Comparison of ENCODE assay signal across 11 cellular contexts in the genomic region with DNA sequence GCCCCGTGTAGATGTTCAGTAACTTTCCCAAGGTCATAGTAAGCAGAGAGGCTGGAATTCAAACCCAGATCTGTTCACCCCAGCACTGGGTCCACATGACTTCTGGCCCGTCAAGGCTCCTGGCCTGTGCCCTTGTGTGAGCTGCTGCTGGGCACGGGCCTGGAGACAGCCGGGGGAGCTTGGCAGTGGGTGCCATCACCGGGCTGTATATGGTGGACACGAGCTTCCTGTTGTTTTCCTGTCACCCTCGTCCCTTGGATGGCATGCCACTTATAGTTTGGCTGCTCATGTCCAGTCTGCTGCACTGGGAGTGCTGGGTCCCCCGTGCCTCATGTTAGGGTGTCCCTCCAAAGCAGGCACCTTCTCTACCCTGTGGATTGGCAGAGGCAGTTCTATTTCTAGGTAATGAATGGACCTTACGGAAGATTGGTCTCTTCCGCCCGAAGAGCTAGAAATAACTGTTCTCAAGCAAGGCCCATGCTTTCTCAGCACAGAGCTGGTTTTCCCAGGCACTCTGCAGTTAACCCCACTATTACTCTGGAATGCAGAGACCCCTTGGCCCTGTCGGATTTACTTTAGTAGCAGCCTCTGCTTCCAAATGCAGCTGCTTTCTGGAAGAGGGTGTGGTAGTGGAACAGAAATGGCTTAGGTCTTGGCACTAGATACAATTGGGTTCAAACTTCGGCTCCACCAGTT. TPM values are rescaled to one million over a fixed set of nuclear protein-coding genes. Genes with fewer than 3 reads are reported as not detected.
DNase-seq lines count a peak whose midpoint lies in the region; ATAC-seq, FAIRE-seq and TF ChIP-seq lines count a peak whose summit lies in the region.
"Had no signal": no experiment of that assay in that cellular context is flagged by ENCODE, and none has a peak within 500 bp of the region (broad histone marks: within the 10 kb centered on the region; RNA-seq: fewer than 3 reads in every experiment).

No MANE protein-coding gene starts in this region.

- POLR2A ChIA-PET in activated CD4-positive, alpha-beta T cell treated with anti-CD3 and anti-CD28 coated beads, Interleukin-2, amount 10 ng/mL, durations not matched to agents 7 days and 5 days (lab: Charles Lee) = no interaction called here
- POLR2A ChIA-PET in activated CD4-positive, alpha-beta T cell treated with anti-CD3 and anti-CD28 coated beads for 36 hours (lab: Charles Lee) = no interaction called here

- no peak for ATAC-seq in activated CD4-positive, alpha-beta T cell treated with anti-CD3 and anti-CD28 coated beads for 36 hours
- ATAC-seq in lung (ENCODE audit: insufficient read depth, low FRiP score) = no peak
- ATAC-seq in stimulated activated memory B cell treated with anti-CD40 and anti-IgM and Interleukin-4, amounts not matched to agents 10 μg/mL and 1 μg/mL and 100 μg/mL, for 72 hours = no peak
- no peak for ATAC-seq in HG02938 (IDR thresholded peaks at IDR 0.05; ENCODE audit: unreplicated experiment)
- ATAC-seq: A549 had no signal

- H4K20me1 ChIP-seq in astrocyte (ENCODE audit: insufficient read depth, low read length) = peaks cover 92% of the 10 kb centered on the region

- no peak for DNase-seq in activated CD4-positive, alpha-beta T cell treated with anti-CD3 and anti-CD28 coated beads, Interleukin-2, amount 10 ng/mL, durations not matched to agents 7 days and 5 days
- DNase-seq in activated CD4-positive, alpha-beta T cell treated with anti-CD3 and anti-CD28 coated beads for 36 hours = no peak
- DNase-seq in astrocyte (ENCODE audit: low read depth) (no peak), lung (ENCODE audit: low spot score) (no peak), NCI-H1694 (lab: John Stamatoyannopoulos, UW) (no peak)
- no peak for DNase-seq in activated effector memory CD4-positive, alpha-beta T cell treated with Interleukin-2 at 50 U/mL for 16 hours

- no peaks in the 10 kb centered on the region for H3K27me3 Mint-ChIP-seq in activated CD4-positive, alpha-beta T cell treated with anti-CD3 and anti-CD28 coated beads, Interleukin-2, amount 10 ng/mL, durations not matched to agents 7 days and 5 days
- no peaks in the 10 kb centered on the region for H3K27me3 Mint-ChIP-seq in activated CD4-positive, alpha-beta T cell treated with anti-CD3 and anti-CD28 coated beads for 36 hours
- H3K27me3 Mint-ChIP-seq in astrocyte (ENCODE audit: low read depth, unreplicated experiment) = no peaks in the 10 kb centered on the region
- H3K27me3 Mint-ChIP-seq in stimulated activated memory B cell treated with anti-CD40 and anti-IgM and Interleukin-4, amounts not matched to agents 10 μg/mL and 1 μg/mL and 100 μg/mL, for 72 hours = no peaks in the 10 kb centered on the region

- H3K27ac Mint-ChIP-seq in activated CD4-positive, alpha-beta T cell treated with anti-CD3 and anti-CD28 coated beads, Interleukin-2, amount 10 ng/mL, durations not matched to agents 7 days and 5 days = peak overlapping the region; percentile 27
- H3K27ac Mint-ChIP-seq in activated CD4-positive, alpha-beta T cell treated with anti-CD3 and anti-CD28 coated beads for 36 hours = no peak overlapping the region
- H3K27ac Mint-ChIP-seq in astrocyte (ENCODE audit: unreplicated experiment) = peak overlapping the region; percentile 98
- H3K27ac Mint-ChIP-seq in stimulated activated memory B cell treated with anti-CD40 and anti-IgM and Interleukin-4, amounts not matched to agents 10 μg/mL and 1 μg/mL and 100 μg/mL, for 72 hours = peak overlapping the region; percentile 6

- H3K36me3 ChIP-seq in astrocyte (ENCODE audit: insufficient read depth, low read length) (no peaks in the 10 kb centered on the region), lung (ENCODE audit: control insufficient read depth in 2 of 2, insufficient read depth in 2 of 2, low read length in 2 of 2) (peaks cover 0 to 1% of the 10 kb centered on the region in 2 donors)

- H3K4me3 Mint-ChIP-seq in activated CD4-positive, alpha-beta T cell treated with anti-CD3 and anti-CD28 coated beads, Interleukin-2, amount 10 ng/mL, durations not matched to agents 7 days and 5 days = no peak overlapping the region
- H3K4me3 Mint-ChIP-seq in activated CD4-positive, alpha-beta T cell treated with anti-CD3 and anti-CD28 coated beads for 36 hours = no peak overlapping the region
- no peak overlapping the region for H3K4me3 Mint-ChIP-seq in astrocyte (ENCODE audit: unreplicated experiment)
- H3K4me3 Mint-ChIP-seq in stimulated activated memory B cell treated with anti-CD40 and anti-IgM and Interleukin-4, amounts not matched to agents 10 μg/mL and 1 μg/mL and 100 μg/mL, for 72 hours = no peak overlapping the region
- H3K4me3 Mint-ChIP-seq: mesothelial cell of epicardium had no signal

- H3K9ac ChIP-seq in astrocyte (ENCODE audit: low read length) = peak overlapping the region; percentile 10

- 64 to 73% methylated on average over 13 of the region's 13 CpGs for WGBS in lung, 2 donors

- H3K27ac ChIP-seq in astrocyte (ENCODE audit: low read depth, low read length) (peak overlapping the region; percentile 33), lung (ENCODE audit: low read depth in 1 of 2, low read length in 1 of 2) (peak overlapping the region; percentile 43)
- H3K27ac ChIP-seq: A549, VCaP had no signal

- peaks cover 2% of the 10 kb centered on the region for H3K9me3 Mint-ChIP-seq in activated CD4-positive, alpha-beta T cell treated with anti-CD3 and anti-CD28 coated beads, Interleukin-2, amount 10 ng/mL, durations not matched to agents 7 days and 5 days
- no peaks in the 10 kb centered on the region for H3K9me3 Mint-ChIP-seq in activated CD4-positive, alpha-beta T cell treated with anti-CD3 and anti-CD28 coated beads for 36 hours (ENCODE audit: low read depth)
- no peaks in the 10 kb centered on the region for H3K9me3 Mint-ChIP-seq in astrocyte (ENCODE audit: unreplicated experiment)
- H3K9me3 Mint-ChIP-seq in stimulated activated memory B cell treated with anti-CD40 and anti-IgM and Interleukin-4, amounts not matched to agents 10 μg/mL and 1 μg/mL and 100 μg/mL, for 72 hours = no peaks in the 10 kb centered on the region
- H3K9me3 Mint-ChIP-seq: mesothelial cell of epicardium had no signal

- H3K4me3 ChIP-seq in astrocyte (ENCODE audit: insufficient read depth, low read depth, low read length) (no peak overlapping the region), lung (no peak overlapping the region)
- H3K4me3 ChIP-seq: A549 had no signal

- H3K27me3 ChIP-seq in astrocyte (ENCODE audit: insufficient read depth, low read length) (no peaks in the 10 kb centered on the region), lung (ENCODE audit: control insufficient read depth, insufficient read depth) (no peaks in the 10 kb centered on the region)

- no peak overlapping the region for H2AFZ ChIP-seq in astrocyte (ENCODE audit: low read depth, low read length)

- CTCF ChIA-PET in activated CD4-positive, alpha-beta T cell treated with anti-CD3 and anti-CD28 coated beads, Interleukin-2, amount 10 ng/mL, durations not matched to agents 7 days and 5 days (lab: Charles Lee) = interaction anchor here (0.6 to 2.0 kb wide), 11 partner anchors 12 to 177 kb away, joined by 3 to 7 read pairs (median 4); no protein-coding TSS in a partner anchor
- CTCF ChIA-PET in activated CD4-positive, alpha-beta T cell treated with anti-CD3 and anti-CD28 coated beads for 36 hours (lab: Charles Lee) = interaction anchor here (0.5 to 1.2 kb wide), 3 partner anchors 29 to 233 kb away, joined by 3 to 7 read pairs (median 5); a partner anchor contains a TSS

- intact Hi-C loops in activated CD4-positive, alpha-beta T cell treated with anti-CD3 and anti-CD28 coated beads for 36 hours (cut with DNase I, micrococcal nuclease) = loop anchor here in 1 of 2 experiments (10.0 kb wide), 1 partner anchor 156 kb away; no protein-coding TSS in a partner anchor

- H3K79me2 ChIP-seq in astrocyte (ENCODE audit: insufficient read depth, low read length) = peaks cover 89% of the 10 kb centered on the region

- H3K4me1 Mint-ChIP-seq in activated CD4-positive, alpha-beta T cell treated with anti-CD3 and anti-CD28 coated beads, Interleukin-2, amount 10 ng/mL, durations not matched to agents 7 days and 5 days = peaks cover 82% of the 10 kb centered on the region
- H3K4me1 Mint-ChIP-seq in activated CD4-positive, alpha-beta T cell treated with anti-CD3 and anti-CD28 coated beads for 36 hours = peaks cover 81% of the 10 kb centered on the region
- H3K4me1 Mint-ChIP-seq in astrocyte (ENCODE audit: low read depth, unreplicated experiment) = peaks cover 55% of the 10 kb centered on the region
- H3K4me1 Mint-ChIP-seq in stimulated activated memory B cell treated with anti-CD40 and anti-IgM and Interleukin-4, amounts not matched to agents 10 μg/mL and 1 μg/mL and 100 μg/mL, for 72 hours = peaks cover 61% of the 10 kb centered on the region

- no peak for TF ChIP-seq CTCF in astrocyte (IDR thresholded peaks at IDR 0.05; ENCODE audit: insufficient read depth, low read depth, low read length)
- TF ChIP-seq CTCF in lung (IDR thresholded peaks at IDR 0.05; ENCODE audit: control extremely low read depth, extremely low read depth) = no peak

- H3K4me2 ChIP-seq in astrocyte (ENCODE audit: low read length) = peak overlapping the region; percentile 29
- H3K4me2 ChIP-seq: A549 had no signal

- peaks cover 35% of the 10 kb centered on the region for H3K36me3 Mint-ChIP-seq in activated CD4-positive, alpha-beta T cell treated with anti-CD3 and anti-CD28 coated beads, Interleukin-2, amount 10 ng/mL, durations not matched to agents 7 days and 5 days (ENCODE audit: low read depth)
- peaks cover 37% of the 10 kb centered on the region for H3K36me3 Mint-ChIP-seq in activated CD4-positive, alpha-beta T cell treated with anti-CD3 and anti-CD28 coated beads for 36 hours (ENCODE audit: low read depth)
- peaks cover 13% of the 10 kb centered on the region for H3K36me3 Mint-ChIP-seq in astrocyte (ENCODE audit: low read depth, unreplicated experiment)
- peaks cover 38% of the 10 kb centered on the region for H3K36me3 Mint-ChIP-seq in stimulated activated memory B cell treated with anti-CD40 and anti-IgM and Interleukin-4, amounts not matched to agents 10 μg/mL and 1 μg/mL and 100 μg/mL, for 72 hours

- H3K9me3 ChIP-seq in astrocyte (ENCODE audit: insufficient read depth, low read depth, low read length) (no peaks in the 10 kb centered on the region), lung (ENCODE audit: control insufficient read depth in 2 of 2, insufficient read depth in 1 of 2, low read length in 1 of 2) (no peaks in the 10 kb centered on the region)
- H3K9me3 ChIP-seq: A549 had no signal

- FAIRE-seq in astrocyte (lab: Jason Lieb, UNC) = no peak
- FAIRE-seq: A549 had no signal

- H3K4me1 ChIP-seq in astrocyte (ENCODE audit: insufficient read depth, low read length) (peaks cover 60% of the 10 kb centered on the region), lung (ENCODE audit: control insufficient read depth in 2 of 2, insufficient read depth in 2 of 2, low read length in 2 of 2) (peaks cover 28 to 54% of the 10 kb centered on the region in 2 donors)

RNA-seq across cellular contexts. Expression of a gene that starts 44.3 kb away (rescaled TPM):
- 10 to 100 TPM; 27.3 to 33.9 TPM for total RNA-seq in activated CD4-positive, alpha-beta T cell treated with anti-CD3 and anti-CD28 coated beads, Interleukin-2, amount 10 ng/mL, durations not matched to agents 7 days and 5 days
- 10 to 100 TPM; 17.0 to 17.4 TPM for total RNA-seq in activated CD4-positive, alpha-beta T cell treated with anti-CD3 and anti-CD28 coated beads for 36 hours
- total RNA-seq in astrocyte (54.8 and 62.7 TPM in 2 replicates), lung (10 to 100 TPM; 46.4 to 68.5 TPM)
- 10 to 100 TPM in 1 of 2 donors, 1 to 10 TPM in 1; 9.1 to 34.2 TPM for polyA plus RNA-seq in lung
